ENCODE assay signal across 8 cellular contexts in the genomic region with DNA sequence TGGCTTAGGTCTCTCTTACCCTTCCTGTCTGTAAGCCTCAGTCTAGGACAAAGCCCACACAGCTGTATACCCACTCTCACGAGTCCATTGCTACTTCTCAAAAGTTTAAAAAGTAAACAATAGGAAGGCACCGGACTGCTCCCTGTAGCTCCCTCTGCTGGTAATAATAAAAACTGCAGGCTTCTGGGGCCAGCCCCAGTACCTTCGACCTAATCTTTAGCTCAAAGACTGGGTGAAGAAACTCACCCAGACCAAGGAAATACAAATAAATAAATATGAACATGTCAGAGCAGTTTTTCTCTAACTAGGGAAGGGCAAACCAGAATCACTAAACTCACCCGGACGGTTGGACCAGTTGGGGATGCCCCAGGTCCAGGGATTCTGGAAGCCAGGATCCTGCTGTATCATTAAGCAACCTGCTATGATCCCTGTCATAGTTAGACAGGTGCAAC. TPM values are rescaled to one million over a fixed set of nuclear protein-coding genes. Genes with fewer than 3 reads are reported as not detected.
A peak's percentile ranks its signal among the peaks of the same experiment; 100 is the strongest.
DNase-seq lines count a peak whose midpoint lies in the region; ATAC-seq and TF ChIP-seq lines count a peak whose summit lies in the region.

No MANE protein-coding gene starts in this region.

- peaks cover 48% of the 10 kb centered on the region for H3K4me1 Mint-ChIP-seq in activated T-helper 1 cell treated with anti-CD3 and anti-CD28 coated beads, Interleukin-12 subunit alpha, Interleukin-12 subunit beta, Interleukin-2, Interleukin-4 antibody, amounts not matched to agents 30 ng/mL and 10 ng/mL and 1 ng/mL, durations not matched to agents 14 hours and 24 hours and 36 hours (ENCODE audit: low read depth)
- peaks cover 11% of the 10 kb centered on the region for H3K4me1 Mint-ChIP-seq in progenitor cell of endocrine pancreas (ENCODE audit: low read depth)

- ATAC-seq in HCT116: peak; percentile 59
- peak; percentile 18 for ATAC-seq in foreskin keratinocyte
- ATAC-seq in GM21360 (IDR thresholded peaks at IDR 0.05; ENCODE audit: unreplicated experiment): no peak

- POLR2A ChIA-PET in HCT116 (lab: Charles Lee): interaction anchor here (1.1 to 1.4 kb wide), 2 partner anchors 9 to 36 kb away, joined by 3 to 5 read pairs; a partner anchor contains a TSS
- POLR2A ChIA-PET in RWPE1 (lab: Yijun Ruan, JAX; ENCODE audit: low non-redundant PET): interaction anchor here (0.6 kb wide), 1 partner anchor 17 kb away, joined by 3 read pairs; no protein-coding TSS in a partner anchor

- no peaks in the 10 kb centered on the region for H3K27me3 Mint-ChIP-seq in activated T-helper 1 cell treated with anti-CD3 and anti-CD28 coated beads, Interleukin-12 subunit alpha, Interleukin-12 subunit beta, Interleukin-2, Interleukin-4 antibody, amounts not matched to agents 30 ng/mL and 10 ng/mL and 1 ng/mL, durations not matched to agents 14 hours and 24 hours and 36 hours (ENCODE audit: insufficient read depth)
- H3K27me3 Mint-ChIP-seq in progenitor cell of endocrine pancreas: no peaks in the 10 kb centered on the region

- H3K27ac ChIP-seq in HCT116 (ENCODE audit: low read depth, low read length) (no peak overlapping the region), RWPE1 (no peak overlapping the region), foreskin keratinocyte (no peak overlapping the region)

- peaks cover 19% of the 10 kb centered on the region for H3K79me2 ChIP-seq in HCT116 (ENCODE audit: insufficient read depth, low read length)

- peaks cover 6 to 9% of the 10 kb centered on the region in 2 experiments; a peak in 2 of 4 replicates for H3K4me1 ChIP-seq in HCT116 (ENCODE audit: control insufficient read depth in 1 of 2, insufficient read depth in 2 of 2, low read length in 2 of 2)
- H3K4me1 ChIP-seq in foreskin keratinocyte: no peaks in the 10 kb centered on the region

- TF ChIP-seq POLR2A in HCT116 (IDR thresholded peaks at IDR 0.05; ENCODE audit: borderline replicate concordance, extremely low read depth, insufficient read depth, insufficient read length): no peak

- H3K9me3 ChIP-seq in HCT116 (ENCODE audit: control insufficient read depth in 1 of 2, insufficient read depth in 1 of 2, low read depth in 1 of 2, low read length in 2 of 2): no peaks in the 10 kb centered on the region

- RAD21 ChIA-PET in HCT116 (lab: Charles Lee; ENCODE audit: low non-redundant PET in 1 of 2, low total read pairs in 2 of 2, uncharacterized antibody in 2 of 2, unreplicated experiment in 2 of 2): interaction anchor here (0.7 to 1.1 kb wide), 4 partner anchors 59 to 131 kb away, joined by 3 to 5 read pairs (median 4); a partner anchor contains a TSS

- no TSS peak for BruUV-seq in HCT116 (replicated peaks; lab: Mats Ljungman, UMichigan)

- H3K4me2 ChIP-seq in HCT116 (ENCODE audit: low read length): no peak overlapping the region

- peaks cover 11 to 38% of the 10 kb centered on the region in 2 experiments; a peak in 3 of 4 replicates for H3K36me3 ChIP-seq in HCT116 (ENCODE audit: control insufficient read depth in 1 of 2, insufficient read depth in 2 of 2, low read length in 2 of 2)

- TF ChIP-seq RAD21 in HCT116 (IDR thresholded peaks at IDR 0.05; ENCODE audit: low read depth): peak; percentile 61

- TF ChIP-seq CTCF in HCT116 (IDR thresholded peaks at IDR 0.05 in 2 of 3, conservative IDR thresholded peaks at IDR 0.05 in 1 of 3; ENCODE audit: borderline replicate concordance in 1 of 3, insufficient read depth in 1 of 3, low read depth in 2 of 3, low read length in 2 of 3) (peak; percentile 67 to 93 (median 85); a peak in 5 of 6 replicates), RWPE1 (conservative IDR thresholded peaks at IDR 0.05; ENCODE audit: low read depth) (peak; percentile 99), foreskin keratinocyte (conservative IDR thresholded peaks at IDR 0.05) (peak; percentile 91), progenitor cell of endocrine pancreas (IDR thresholded peaks at IDR 0.05; ENCODE audit: unreplicated experiment) (peak; percentile 89)

- H2AFZ ChIP-seq in HCT116 (ENCODE audit: low read depth, low read length, poor library complexity, severe bottlenecking): no peak overlapping the region

- intact Hi-C loops in HCT116 (cut with micrococcal nuclease): loop anchor here (1.0 kb wide), 1 partner anchor 130 kb away; no protein-coding TSS in a partner anchor
- intact Hi-C loops in activated T-helper 1 cell treated with anti-CD3 and anti-CD28 coated beads, Interleukin-12 subunit alpha, Interleukin-12 subunit beta, Interleukin-2, Interleukin-4 antibody, amounts not matched to agents 30 ng/mL and 10 ng/mL and 1 ng/mL, durations not matched to agents 14 hours and 24 hours and 36 hours (cut with micrococcal nuclease): loop anchor here (1.0 to 2.0 kb wide), 6 partner anchors 11 to 267 kb away; a partner anchor contains a TSS

- no peaks in the 10 kb centered on the region for H3K9me2 ChIP-seq in HCT116 (ENCODE audit: insufficient read depth)

- CTCF ChIA-PET in HCT116 (lab: Charles Lee): interaction anchor here (0.6 to 2.5 kb wide), 28 partner anchors 8 to 407 kb away, joined by 3 to 32 read pairs (median 5); a partner anchor contains a TSS
- CTCF ChIA-PET in RWPE1 (lab: Yijun Ruan, JAX): interaction anchor here (0.5 to 2.3 kb wide), 30 partner anchors 9 to 141 kb away, joined by 3 to 12 read pairs (median 4); a partner anchor contains a TSS

- peaks cover 38% of the 10 kb centered on the region for H3K36me3 Mint-ChIP-seq in activated T-helper 1 cell treated with anti-CD3 and anti-CD28 coated beads, Interleukin-12 subunit alpha, Interleukin-12 subunit beta, Interleukin-2, Interleukin-4 antibody, amounts not matched to agents 30 ng/mL and 10 ng/mL and 1 ng/mL, durations not matched to agents 14 hours and 24 hours and 36 hours (ENCODE audit: low read depth)
- H3K36me3 Mint-ChIP-seq in progenitor cell of endocrine pancreas (ENCODE audit: insufficient read depth): peaks cover 18% of the 10 kb centered on the region

- peak; percentile 85 for DNase-seq in CD1c-positive myeloid dendritic cell (ENCODE audit: extremely low spot score)
- no peak for DNase-seq in HCT116 (ENCODE audit: low read depth, low spot score)
- DNase-seq in RWPE1 (ENCODE audit: low spot score): peak; percentile 82
- DNase-seq in activated T-helper 1 cell treated with anti-CD3 and anti-CD28 coated beads, Interleukin-12 subunit alpha, Interleukin-12 subunit beta, Interleukin-2, Interleukin-4 antibody, amounts not matched to agents 30 ng/mL and 10 ng/mL and 1 ng/mL, durations not matched to agents 14 hours and 24 hours and 36 hours (ENCODE audit: low spot score): peak; percentile 56
- DNase-seq in foreskin keratinocyte: peak in 1 of 2 donors; percentile 25
- DNase-seq in progenitor cell of endocrine pancreas (ENCODE audit: low spot score, unreplicated experiment): peak; percentile 25
- no peak for DNase-seq in NCI-H187 treated with DMSO at 0.1 percent for 48 hours (lab: John Stamatoyannopoulos, UW)

- no peak overlapping the region for H3K4me3 ChIP-seq in HCT116 (replicated peaks in 1 of 2; ENCODE audit: low read depth in 1 of 2, low read length in 2 of 2)

- H3K9ac ChIP-seq in HCT116 (ENCODE audit: low read length): no peak overlapping the region

- no peak overlapping the region for H3K4me3 Mint-ChIP-seq in activated T-helper 1 cell treated with anti-CD3 and anti-CD28 coated beads, Interleukin-12 subunit alpha, Interleukin-12 subunit beta, Interleukin-2, Interleukin-4 antibody, amounts not matched to agents 30 ng/mL and 10 ng/mL and 1 ng/mL, durations not matched to agents 14 hours and 24 hours and 36 hours
- H3K4me3 Mint-ChIP-seq in progenitor cell of endocrine pancreas (ENCODE audit: low read depth): no peak overlapping the region

- no peaks in the 10 kb centered on the region for H3K27me3 ChIP-seq in HCT116 (ENCODE audit: insufficient read depth, low read length)
- no peaks in the 10 kb centered on the region for H3K27me3 ChIP-seq in foreskin keratinocyte

- H4K20me1 ChIP-seq in HCT116 (ENCODE audit: insufficient read depth): no peaks in the 10 kb centered on the region; the same call in 1 of the 2 replicates

- H3K27ac Mint-ChIP-seq in activated T-helper 1 cell treated with anti-CD3 and anti-CD28 coated beads, Interleukin-12 subunit alpha, Interleukin-12 subunit beta, Interleukin-2, Interleukin-4 antibody, amounts not matched to agents 30 ng/mL and 10 ng/mL and 1 ng/mL, durations not matched to agents 14 hours and 24 hours and 36 hours: no peak overlapping the region
- no peak overlapping the region for H3K27ac Mint-ChIP-seq in progenitor cell of endocrine pancreas

- H3K9me3 Mint-ChIP-seq in activated T-helper 1 cell treated with anti-CD3 and anti-CD28 coated beads, Interleukin-12 subunit alpha, Interleukin-12 subunit beta, Interleukin-2, Interleukin-4 antibody, amounts not matched to agents 30 ng/mL and 10 ng/mL and 1 ng/mL, durations not matched to agents 14 hours and 24 hours and 36 hours: no peaks in the 10 kb centered on the region
- H3K9me3 Mint-ChIP-seq in progenitor cell of endocrine pancreas (ENCODE audit: low read depth): no peaks in the 10 kb centered on the region

RNA-seq across cellular contexts. Expression of a gene that starts 5.0 kb away (rescaled TPM):
- total RNA-seq in HCT116 (2021; ENCODE audit: unreplicated experiment) (64.3 TPM), foreskin keratinocyte (31.2 and 43.3 TPM in 2 replicates), progenitor cell of endocrine pancreas (118 and 122 TPM in 2 replicates)
- polyA plus RNA-seq in HCT116 (2012): 27.5 and 35.6 TPM in 2 replicates
- 72.6 and 73.2 TPM in 2 replicates for total RNA-seq in activated T-helper 1 cell treated with anti-CD3 and anti-CD28 coated beads, Interleukin-12 subunit alpha, Interleukin-12 subunit beta, Interleukin-2, Interleukin-4 antibody, amounts not matched to agents 30 ng/mL and 10 ng/mL and 1 ng/mL, durations not matched to agents 14 hours and 24 hours and 36 hours
- 22.5 and 22.6 TPM in 2 replicates for polyA plus RNA-seq in foreskin keratinocyte

RNA-seq across cellular contexts. Expression of a gene that starts 11.8 kb away (rescaled TPM):
- total RNA-seq in HCT116 (2021; ENCODE audit: unreplicated experiment): 49.7 TPM
- polyA plus RNA-seq in HCT116 (2012): 80.3 and 100 TPM in 2 replicates
- 57.7 and 62.8 TPM in 2 replicates for total RNA-seq in activated T-helper 1 cell treated with anti-CD3 and anti-CD28 coated beads, Interleukin-12 subunit alpha, Interleukin-12 subunit beta, Interleukin-2, Interleukin-4 antibody, amounts not matched to agents 30 ng/mL and 10 ng/mL and 1 ng/mL, durations not matched to agents 14 hours and 24 hours and 36 hours
- total RNA-seq in foreskin keratinocyte: 35.6 and 40.1 TPM in 2 replicates
- polyA plus RNA-seq in foreskin keratinocyte: 33.4 and 36.0 TPM in 2 replicates
- total RNA-seq in progenitor cell of endocrine pancreas: 36.4 and 39.6 TPM in 2 replicates

RNA-seq across cellular contexts. Expression of a gene that starts 28.5 kb away (rescaled TPM):
- total RNA-seq in HCT116 (2021; ENCODE audit: unreplicated experiment) (55.8 TPM), foreskin keratinocyte (44.9 and 47.5 TPM in 2 replicates), progenitor cell of endocrine pancreas (60.0 and 63.0 TPM in 2 replicates)
- polyA plus RNA-seq in HCT116 (2012): 58.1 and 68.0 TPM in 2 replicates
- total RNA-seq in activated T-helper 1 cell treated with anti-CD3 and anti-CD28 coated beads, Interleukin-12 subunit alpha, Interleukin-12 subunit beta, Interleukin-2, Interleukin-4 antibody, amounts not matched to agents 30 ng/mL and 10 ng/mL and 1 ng/mL, durations not matched to agents 14 hours and 24 hours and 36 hours: 93.7 and 103 TPM in 2 replicates
- 53.2 and 56.6 TPM in 2 replicates for polyA plus RNA-seq in foreskin keratinocyte

RNA-seq across cellular contexts. Expression of a gene that starts 36.2 kb away (rescaled TPM):
- total RNA-seq in HCT116 (2021; ENCODE audit: unreplicated experiment): 307 TPM
- 290 and 419 TPM in 2 replicates for polyA plus RNA-seq in HCT116 (2012)
- total RNA-seq in activated T-helper 1 cell treated with anti-CD3 and anti-CD28 coated beads, Interleukin-12 subunit alpha, Interleukin-12 subunit beta, Interleukin-2, Interleukin-4 antibody, amounts not matched to agents 30 ng/mL and 10 ng/mL and 1 ng/mL, durations not matched to agents 14 hours and 24 hours and 36 hours: 273 and 290 TPM in 2 replicates
- 178 and 190 TPM in 2 replicates for total RNA-seq in foreskin keratinocyte
- polyA plus RNA-seq in foreskin keratinocyte: 370 and 388 TPM in 2 replicates
- total RNA-seq in progenitor cell of endocrine pancreas: 189 and 191 TPM in 2 replicates

RNA-seq across cellular contexts. Expression of a gene that starts 54.9 kb away (rescaled TPM):
- total RNA-seq in HCT116 (2021; ENCODE audit: unreplicated experiment): 5.9 TPM
- polyA plus RNA-seq in HCT116 (2012): 2.2 and 3.1 TPM in 2 replicates
- 13.3 and 15.3 TPM in 2 replicates for total RNA-seq in activated T-helper 1 cell treated with anti-CD3 and anti-CD28 coated beads, Interleukin-12 subunit alpha, Interleukin-12 subunit beta, Interleukin-2, Interleukin-4 antibody, amounts not matched to agents 30 ng/mL and 10 ng/mL and 1 ng/mL, durations not matched to agents 14 hours and 24 hours and 36 hours
- total RNA-seq in foreskin keratinocyte: 2.9 and 3.0 TPM in 2 replicates
- polyA plus RNA-seq in foreskin keratinocyte: 3.5 and 3.6 TPM in 2 replicates
- 0.74 and 1.1 TPM in 2 replicates for total RNA-seq in progenitor cell of endocrine pancreas

Comparison
In these comparisons a context has a peak if more than half of its experiments do, and no peak if none do; other contexts are left out.
1. DNase-seq: peak in CD1c-positive myeloid dendritic cell (single experiment), RWPE1 (single experiment), activated T-helper 1 cell treated with anti-CD3 and anti-CD28 coated beads, Interleukin-12 subunit alpha, Interleukin-12 subunit beta, Interleukin-2, Interleukin-4 antibody, amounts not matched to agents 30 ng/mL and 10 ng/mL and 1 ng/mL, durations not matched to agents 14 hours and 24 hours and 36 hours (single experiment) and progenitor cell of endocrine pancreas (single experiment); none in HCT116 (single experiment) and NCI-H187 treated with DMSO at 0.1 percent for 48 hours (single experiment).
2. Peak in every context shown above with its lines, with median percentiles within 50 percentile points of each other: CTCF ChIP-seq.